Comparison of ENCODE assay signal across 8 cellular contexts in genomic region chr11:110429614-110430266, GRCh38. TPM values are rescaled to one million over a fixed set of nuclear protein-coding genes. Genes with fewer than 3 reads are reported as not detected.
DNase-seq lines count a peak whose midpoint lies in the region; ATAC-seq and TF ChIP-seq lines count a peak whose summit lies in the region.

A gene with protein sequence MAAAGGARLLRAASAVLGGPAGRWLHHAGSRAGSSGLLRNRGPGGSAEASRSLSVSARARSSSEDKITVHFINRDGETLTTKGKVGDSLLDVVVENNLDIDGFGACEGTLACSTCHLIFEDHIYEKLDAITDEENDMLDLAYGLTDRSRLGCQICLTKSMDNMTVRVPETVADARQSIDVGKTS (plus strand): TSS chr11:110429948. CDS start chr11:110430121, 173 bp downstream.

- peaks cover 46% of the 10 kb centered on the region for H3K79me2 ChIP-seq in DOHH2 (ENCODE audit: control insufficient read depth, low read length)

- TF ChIP-seq CTCF in DOHH2 (IDR thresholded peaks at IDR 0.05; ENCODE audit: low read depth, low read length, poor library complexity, severe bottlenecking): peak; percentile 39

- peaks cover 5% of the 10 kb centered on the region for H3K36me3 Mint-ChIP-seq in activated T-helper 17 cell treated with anti-CD3 and anti-CD28 coated beads, Interleukin-2, amount 50 U/mL, for 72 hours (ENCODE audit: low read depth)
- H3K36me3 Mint-ChIP-seq in natural killer cell treated with Interleukin-12 subunit alpha and Interleukin-12 subunit beta and Interleukin-15 and Interleukin-18, amount 100 ng/mL, for 72 hours: peaks cover 4% of the 10 kb centered on the region

- H3K9me3 Mint-ChIP-seq in activated T-helper 17 cell treated with anti-CD3 and anti-CD28 coated beads, Interleukin-2, amount 50 U/mL, for 72 hours: no peaks in the 10 kb centered on the region
- no peaks in the 10 kb centered on the region for H3K9me3 Mint-ChIP-seq in natural killer cell treated with Interleukin-12 subunit alpha and Interleukin-12 subunit beta and Interleukin-15 and Interleukin-18, amount 100 ng/mL, for 72 hours

- peak within 1 kb of the TSS; percentile 97 for H3K27ac Mint-ChIP-seq in activated T-helper 17 cell treated with anti-CD3 and anti-CD28 coated beads, Interleukin-2, amount 50 U/mL, for 72 hours
- H3K27ac Mint-ChIP-seq in natural killer cell treated with Interleukin-12 subunit alpha and Interleukin-12 subunit beta and Interleukin-15 and Interleukin-18, amount 100 ng/mL, for 72 hours: peak within 1 kb of the TSS; percentile 93 to 98

- peak within 1 kb of the TSS; percentile 78 for H3K4me2 ChIP-seq in DOHH2 (ENCODE audit: low read length)

- peaks cover 31% of the 10 kb centered on the region for H3K4me1 Mint-ChIP-seq in activated T-helper 17 cell treated with anti-CD3 and anti-CD28 coated beads, Interleukin-2, amount 50 U/mL, for 72 hours
- peaks cover 22 to 41% of the 10 kb centered on the region in 2 donors for H3K4me1 Mint-ChIP-seq in natural killer cell treated with Interleukin-12 subunit alpha and Interleukin-12 subunit beta and Interleukin-15 and Interleukin-18, amount 100 ng/mL, for 72 hours (ENCODE audit: low read depth in 2 of 2)

- H3K9me3 ChIP-seq in DOHH2 (ENCODE audit: control insufficient read depth, insufficient read depth, low read length): no peaks in the 10 kb centered on the region

- H3K27me3 ChIP-seq in DOHH2 (ENCODE audit: control insufficient read depth, low read length): no peaks in the 10 kb centered on the region

- ATAC-seq in GM21576 (IDR thresholded peaks at IDR 0.05; ENCODE audit: unreplicated experiment): peak; percentile 78
- peak; percentile 87 for ATAC-seq in activated T-helper 17 cell treated with anti-CD3 and anti-CD28 coated beads, Interleukin-2, amount 50 U/mL, for 72 hours (replicated peaks)
- ATAC-seq in natural killer cell treated with Interleukin-12 subunit alpha and Interleukin-12 subunit beta and Interleukin-15 and Interleukin-18, amount 100 ng/mL, for 72 hours: peak; percentile 93 to 94
- peak; percentile 93 for ATAC-seq in stimulated activated naive CD8-positive, alpha-beta T cell treated with anti-CD3 and anti-CD28 coated beads, Interleukin-15, Interleukin-2, amounts not matched to agents 100 U/mL and 50 U/mL, for 24 hours

- H4K20me1 ChIP-seq in DOHH2 (ENCODE audit: control insufficient read depth, insufficient read depth, low read depth, low read length): peaks cover 3% of the 10 kb centered on the region; the same call in 1 of the 2 replicates

- H3K27ac ChIP-seq in DOHH2 (ENCODE audit: low read depth, low read length): peak within 1 kb of the TSS; percentile 68

- H3K27me3 Mint-ChIP-seq in activated T-helper 17 cell treated with anti-CD3 and anti-CD28 coated beads, Interleukin-2, amount 50 U/mL, for 72 hours: no peaks in the 10 kb centered on the region
- no peaks in the 10 kb centered on the region for H3K27me3 Mint-ChIP-seq in natural killer cell treated with Interleukin-12 subunit alpha and Interleukin-12 subunit beta and Interleukin-15 and Interleukin-18, amount 100 ng/mL, for 72 hours

- H3K9me2 ChIP-seq in DOHH2 (replicated peaks; ENCODE audit: control insufficient read depth, low read length): no peaks in the 10 kb centered on the region

- peak within 1 kb of the TSS; percentile 85 for H3K4me3 ChIP-seq in DOHH2 (ENCODE audit: low read length)
- H3K4me3 ChIP-seq in Jurkat, Clone E6-1 (ENCODE audit: low read length): peak within 1 kb of the TSS; percentile 84

- H3F3A ChIP-seq in DOHH2 (ENCODE audit: control insufficient read depth, insufficient read depth): peaks cover 7% of the 10 kb centered on the region; the same call in 1 of the 2 replicates

- H3K36me3 ChIP-seq in DOHH2 (ENCODE audit: control insufficient read depth, low read length): peaks cover 5% of the 10 kb centered on the region; the same call in 1 of the 2 replicates

- H3K4me1 ChIP-seq in DOHH2 (ENCODE audit: control insufficient read depth, low read length): peaks cover 36% of the 10 kb centered on the region

- peak within 1 kb of the TSS; percentile 97 for H3K4me3 Mint-ChIP-seq in activated T-helper 17 cell treated with anti-CD3 and anti-CD28 coated beads, Interleukin-2, amount 50 U/mL, for 72 hours
- H3K4me3 Mint-ChIP-seq in natural killer cell treated with Interleukin-12 subunit alpha and Interleukin-12 subunit beta and Interleukin-15 and Interleukin-18, amount 100 ng/mL, for 72 hours: peak within 1 kb of the TSS; percentile 100

- peak; percentile 80 for DNase-seq in Jurkat, Clone E6-1 (ENCODE audit: low read depth, low spot score)
- DNase-seq in RPMI7951 (ENCODE audit: low read depth) (peak; percentile 76), fibroblast of peridontal ligament (ENCODE audit: extremely low read depth) (peak; percentile 59)
- DNase-seq in natural killer cell treated with Interleukin-12 subunit alpha and Interleukin-12 subunit beta and Interleukin-15 and Interleukin-18, amount 100 ng/mL, for 72 hours (ENCODE audit: low spot score): peak; percentile 91
- peak; percentile 91 for DNase-seq in stimulated activated naive CD8-positive, alpha-beta T cell treated with anti-CD3 and anti-CD28 coated beads, Interleukin-15, Interleukin-2, amounts not matched to agents 100 U/mL and 50 U/mL, for 24 hours

RNA-seq across cellular contexts. Expression of the gene that starts here (rescaled TPM):
- polyA plus RNA-seq in Jurkat, Clone E6-1 (2012; ENCODE audit: insufficient read depth, insufficient read length): 12.9 TPM
- 9.3 and 12.9 TPM in 2 replicates for total RNA-seq in RPMI7951 (2014; rRNA removed; shearing (Covaris generic))
- 10 to 100 TPM in 1 of 2 donors, 1 to 10 TPM in 1; 8.5 to 15.3 TPM for total RNA-seq in activated T-helper 17 cell treated with anti-CD3 and anti-CD28 coated beads, Interleukin-2, amount 50 U/mL, for 72 hours
- total RNA-seq in natural killer cell treated with Interleukin-12 subunit alpha and Interleukin-12 subunit beta and Interleukin-15 and Interleukin-18, amount 100 ng/mL, for 72 hours: 10 to 100 TPM; 11.1 to 15.1 TPM

Comparison
In these comparisons a context has a peak if more than half of its experiments do, and no peak if none do; other contexts are left out.
1. Peak in every context shown above with its lines: DNase-seq, ATAC-seq, H3K4me3 ChIP-seq and H3K27ac ChIP-seq.